8 cellular contexts compared by ENCODE assay signal in genomic region chr19:35318679-35319448, GRCh38. TPM values are rescaled to one million over a fixed set of nuclear protein-coding genes. Genes with fewer than 3 reads are reported as not detected.
DNase-seq lines count a peak whose midpoint lies in the region; ATAC-seq, FAIRE-seq and TF ChIP-seq lines count a peak whose summit lies in the region.

No MANE protein-coding gene starts in this region.

- ATAC-seq in HG03280 (IDR thresholded peaks at IDR 0.05; ENCODE audit: unreplicated experiment): no peak

- no peaks in the 10 kb centered on the region for H3K36me3 Mint-ChIP-seq in osteocyte (ENCODE audit: unreplicated experiment)

- no peaks in the 10 kb centered on the region for H3K9me3 Mint-ChIP-seq in osteocyte (ENCODE audit: unreplicated experiment)

- no peak overlapping the region for H3K4me3 Mint-ChIP-seq in osteocyte (ENCODE audit: unreplicated experiment)

- H3K4me3 ChIP-seq in fibroblast of mammary gland (ENCODE audit: control insufficient read depth, low read depth, low read length): no peak overlapping the region

- H3K27ac Mint-ChIP-seq in osteocyte (ENCODE audit: unreplicated experiment): peak overlapping the region; percentile 31

- peak; percentile 74 for FAIRE-seq in RCC 7860 (lab: Jason Lieb, UNC)

- DNase-seq in GM04503 (ENCODE audit: low read depth) (peak; percentile 78), RCC 7860 (ENCODE audit: low spot score) (peak; percentile 96), fibroblast of mammary gland (ENCODE audit: low read depth) (peak; percentile 82), osteocyte (ENCODE audit: extremely low spot score, unreplicated experiment) (no peak), COR-L47 (lab: John Stamatoyannopoulos, UW) (no peak)
- no peak for DNase-seq in stimulated activated naive CD4-positive, alpha-beta T cell (lab: John Stamatoyannopoulos, UW)
- no peak for DNase-seq in stimulated activated CD4-positive, alpha-beta T cell treated with anti-CD3 and anti-CD28 coated beads, Interleukin-2, amount 100 ng/mL, for 48 hours

- TF ChIP-seq CTCF in fibroblast of mammary gland (conservative IDR thresholded peaks at IDR 0.05; ENCODE audit: control insufficient read depth, insufficient read depth, low read depth, low read length) (no peak), osteocyte (IDR thresholded peaks at IDR 0.05) (no peak)

- peaks cover 4% of the 10 kb centered on the region for H3K27me3 Mint-ChIP-seq in osteocyte (ENCODE audit: unreplicated experiment)

- peaks cover 8% of the 10 kb centered on the region for H3K4me1 Mint-ChIP-seq in osteocyte (ENCODE audit: unreplicated experiment)

RNA-seq across cellular contexts. Expression of gene CD22, which starts 10.1 kb away (rescaled TPM):
- total RNA-seq in osteocyte: not detected in 2 replicates

RNA-seq across cellular contexts. Expression of gene MAG, which starts 26.9 kb away (rescaled TPM):
- not detected in 2 replicates for total RNA-seq in osteocyte

RNA-seq across cellular contexts. Expression of gene FFAR1, which starts 28.8 kb away (rescaled TPM):
- not detected in 2 replicates for total RNA-seq in osteocyte

RNA-seq across cellular contexts. Expression of gene HAMP, which starts 36.5 kb away (rescaled TPM):
- 0.68 TPM in 1 of 2 replicates, not detected in the other for total RNA-seq in osteocyte

RNA-seq across cellular contexts. Expression of gene FFAR3, which starts 39.4 kb away (rescaled TPM):
- not detected in 2 replicates for total RNA-seq in osteocyte

Comparison
In these comparisons a context has a peak if more than half of its experiments do, and no peak if none do; other contexts are left out.
1. DNase-seq: peak in GM04503 (single experiment), RCC 7860 (single experiment) and fibroblast of mammary gland (single experiment); none in osteocyte (single experiment), stimulated activated naive CD4-positive, alpha-beta T cell (0 of 6), COR-L47 (single experiment) and stimulated activated CD4-positive, alpha-beta T cell treated with anti-CD3 and anti-CD28 coated beads, Interleukin-2, amount 100 ng/mL, for 48 hours (0 of 2).